8 cellular contexts compared by ENCODE assay signal in the genomic region with DNA sequence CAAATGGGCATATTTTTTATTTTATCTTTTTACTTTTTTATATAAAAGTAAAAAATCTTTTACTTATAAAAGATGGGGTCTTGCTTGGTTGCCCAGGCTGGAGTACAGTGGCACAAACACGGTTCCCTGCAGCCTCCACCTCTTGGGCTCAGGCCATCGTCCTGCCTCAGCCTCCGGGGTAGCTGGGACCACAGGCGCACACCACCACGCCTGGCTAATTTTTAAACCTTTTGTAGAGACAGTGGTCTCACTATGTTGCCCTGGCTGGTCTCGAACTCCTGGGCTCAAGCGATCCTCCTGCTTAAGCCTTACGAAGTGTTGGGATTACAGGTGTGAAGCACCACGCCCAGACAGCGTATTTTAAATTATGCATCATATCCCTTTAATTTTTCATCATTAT. TPM values are rescaled to one million over a fixed set of nuclear protein-coding genes. Genes with fewer than 3 reads are reported as not detected.
DNase-seq lines count a peak whose midpoint lies in the region; ATAC-seq and TF ChIP-seq lines count a peak whose summit lies in the region.

No MANE protein-coding gene starts in this region.

- H3K27ac ChIP-seq in SJCRH30 (peak overlapping the region; percentile 73), psoas muscle (peak overlapping the region; percentile 90)

- TF ChIP-seq CTCF in fibroblast of mammary gland (conservative IDR thresholded peaks at IDR 0.05; ENCODE audit: control insufficient read depth, insufficient read depth, low read depth, low read length) (no peak), psoas muscle (IDR thresholded peaks at IDR 0.05) (no peak)

- H3K36me3 ChIP-seq in ES-I3 (ENCODE audit: insufficient read depth, low read length) (no peaks in the 10 kb centered on the region), SJCRH30 (no peaks in the 10 kb centered on the region), psoas muscle (ENCODE audit: insufficient read depth in 1 of 2, low read depth in 1 of 2) (no peaks in the 10 kb centered on the region)

- DNase-seq in SJCRH30 (no peak), fibroblast of mammary gland (ENCODE audit: low read depth) (no peak), psoas muscle (peak in 1 of 2 donors; percentile 49), amniotic stem cell (lab: John Stamatoyannopoulos, UW) (no peak), NCI-H1417 treated with DMSO at 0.1 percent for 48 hours (lab: John Stamatoyannopoulos, UW) (no peak), NCI-H1694 (lab: John Stamatoyannopoulos, UW) (no peak)

- no peak for ATAC-seq in psoas muscle
- no peak for ATAC-seq in GM18870 (IDR thresholded peaks at IDR 0.05; ENCODE audit: unreplicated experiment)

- intact Hi-C loops in psoas muscle (cut with DNase I) = no loop called here

- 69 to 75% (median 72%) methylated on average over 10 of the region's 10 CpGs for WGBS in psoas muscle, 3 donors

- peak overlapping the region; percentile 89 for H3K4me3 ChIP-seq in SJCRH30
- peak overlapping the region; percentile 62 for H3K4me3 ChIP-seq in fibroblast of mammary gland (ENCODE audit: control insufficient read depth, low read depth, low read length)
- H3K4me3 ChIP-seq in psoas muscle = peak overlapping the region; percentile 71

- H3K9me3 ChIP-seq in ES-I3 (ENCODE audit: control insufficient read depth, insufficient read depth, low read length) = no peaks in the 10 kb centered on the region
- H3K9me3 ChIP-seq in SJCRH30 (replicated peaks) = no peaks in the 10 kb centered on the region
- no peaks in the 10 kb centered on the region for H3K9me3 ChIP-seq in psoas muscle

- peaks cover 18% of the 10 kb centered on the region for H3K4me1 ChIP-seq in ES-I3 (ENCODE audit: insufficient read depth, low read length)
- H3K4me1 ChIP-seq in SJCRH30 = peaks cover 26% of the 10 kb centered on the region
- H3K4me1 ChIP-seq in psoas muscle = peaks cover 78% of the 10 kb centered on the region

- H3K27me3 ChIP-seq in SJCRH30 (no peaks in the 10 kb centered on the region), psoas muscle (ENCODE audit: insufficient read depth in 3 of 3, low read length in 2 of 3) (no peaks in the 10 kb centered on the region)

- H3K9ac ChIP-seq in ES-I3 (ENCODE audit: low read depth, low read length) = peak overlapping the region; percentile 46; the same call in 1 of the 2 replicates

RNA-seq across cellular contexts. Expression of gene H6PD, which starts 1.0 kb away (rescaled TPM):
- 5.9 and 7.0 TPM in 2 replicates for total RNA-seq in SJCRH30 (2014; rRNA removed; shearing (Covaris generic))
- total RNA-seq in psoas muscle = 10 to 100 TPM; 21.0 to 56.8 (median 37.0) TPM
- polyA plus RNA-seq in psoas muscle = 10 to 100 TPM in 2 of 3 donors, 1 to 10 TPM in 1; 5.8 to 23.4 (median 14.9) TPM

RNA-seq across cellular contexts. Expression of gene SPSB1, which starts 57.1 kb away (rescaled TPM):
- 0.20 and 0.43 TPM in 2 replicates for total RNA-seq in SJCRH30 (2014; rRNA removed; shearing (Covaris generic))
- total RNA-seq in psoas muscle = 10 to 100 TPM; 12.0 to 60.7 (median 42.1) TPM
- polyA plus RNA-seq in psoas muscle = 10 to 100 TPM; 22.9 to 46.2 (median 28.6) TPM
